18 cellular contexts compared by ENCODE assay signal in the genomic region with DNA sequence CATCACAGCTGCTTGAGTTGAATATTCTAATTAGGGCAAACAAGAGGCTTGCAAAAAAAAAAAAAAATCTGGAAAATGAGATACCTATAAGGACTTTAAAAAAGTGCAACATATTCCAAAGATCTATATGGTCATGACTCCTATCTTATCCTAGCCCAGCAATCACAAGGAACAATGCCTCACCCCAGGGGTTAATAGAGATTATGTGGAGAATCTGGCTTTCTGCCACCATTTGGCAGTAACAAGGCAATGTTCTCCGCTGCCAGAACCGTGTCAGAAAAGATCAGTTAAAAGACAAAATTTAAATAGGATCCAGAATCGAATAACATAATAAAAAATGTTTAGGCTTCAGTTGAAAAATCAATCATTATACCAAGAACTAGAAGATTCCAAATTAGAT.
DNase-seq lines count a peak whose midpoint lies in the region; ATAC-seq and TF ChIP-seq lines count a peak whose summit lies in the region.
"Had no signal": no experiment of that assay in that cellular context is flagged by ENCODE, and none has a peak within 500 bp of the region (broad histone marks: within the 10 kb centered on the region; RNA-seq: fewer than 3 reads in every experiment).

No MANE protein-coding gene starts in this region.

- H4K20me1 ChIP-seq in GM23338 (replicated peaks; ENCODE audit: insufficient read depth) (no peaks in the 10 kb centered on the region), smooth muscle cell (ENCODE audit: low read depth) (no peaks in the 10 kb centered on the region)
- H4K20me1 ChIP-seq: BLaER1 had no signal

- DNase-seq in GM23338 (ENCODE audit: low spot score) (peak; percentile 8), RPMI7951 (ENCODE audit: low read depth) (peak; percentile 2), endodermal cell (peak; percentile 48), smooth muscle cell (lab: John Stamatoyannopoulos, UW; ENCODE audit: unreplicated experiment) (no peak), SW 1271 (lab: John Stamatoyannopoulos, UW) (no peak), left ventricle myocardium superior (no peak)
- DNase-seq: CD4-positive, CD25-positive, alpha-beta regulatory T cell; CD8-positive, alpha-beta T cell; DMS 273 treated with DMSO at 0.1 percent for 48 hours; DMS79; EL; GF-D8; H9 had no signal

- no peaks in the 10 kb centered on the region for H3K27me3 ChIP-seq in GM23338 (ENCODE audit: insufficient read depth)
- no peaks in the 10 kb centered on the region for H3K27me3 ChIP-seq in endodermal cell (ENCODE audit: control insufficient read depth, insufficient read depth, low read length, poor library complexity, severe bottlenecking)
- H3K27me3 ChIP-seq in smooth muscle cell (ENCODE audit: low read depth): no peaks in the 10 kb centered on the region
- H3K27me3 ChIP-seq: BLaER1 had no signal

- H3K4me3 Mint-ChIP-seq in GM23338: no peak overlapping the region
- H3K4me3 Mint-ChIP-seq in endodermal cell: no peak overlapping the region
- H3K4me3 Mint-ChIP-seq: B cell; CD4-positive, CD25-positive, alpha-beta regulatory T cell; CD8-positive, alpha-beta T cell; H9 had no signal

- H3K36me3 Mint-ChIP-seq in GM23338 (ENCODE audit: low read depth) (no peaks in the 10 kb centered on the region), endodermal cell (ENCODE audit: low read depth) (peaks cover 2% of the 10 kb centered on the region)
- H3K36me3 Mint-ChIP-seq: CD4-positive, CD25-positive, alpha-beta regulatory T cell; CD8-positive, alpha-beta T cell had no signal

- no peaks in the 10 kb centered on the region for H3K79me2 ChIP-seq in GM23338 (replicated peaks; ENCODE audit: insufficient read depth)
- no peaks in the 10 kb centered on the region for H3K79me2 ChIP-seq in smooth muscle cell (ENCODE audit: low read depth)

- H2AFZ ChIP-seq in GM23338: no peak overlapping the region
- H2AFZ ChIP-seq in smooth muscle cell (ENCODE audit: low read depth): no peak overlapping the region

- H3K27me3 Mint-ChIP-seq in GM23338 (ENCODE audit: insufficient read depth, low read depth, poor library complexity) (no peaks in the 10 kb centered on the region), endodermal cell (ENCODE audit: insufficient read depth) (no peaks in the 10 kb centered on the region)
- H3K27me3 Mint-ChIP-seq: B cell; CD4-positive, CD25-positive, alpha-beta regulatory T cell had no signal

- H3F3A ChIP-seq in GM23338 (replicated peaks; ENCODE audit: low read depth) (no peaks in the 10 kb centered on the region), smooth muscle cell (ENCODE audit: low read depth) (no peaks in the 10 kb centered on the region)

- H3K4me1 Mint-ChIP-seq in GM23338 (peaks cover 4% of the 10 kb centered on the region; the same call in 2 of the 3 replicates), endodermal cell (peaks cover 22% of the 10 kb centered on the region)
- H3K4me1 Mint-ChIP-seq: B cell; CD4-positive, CD25-positive, alpha-beta regulatory T cell had no signal

- H3K27ac ChIP-seq in GM23338 (ENCODE audit: low read depth): no peak overlapping the region
- no peak overlapping the region for H3K27ac ChIP-seq in endodermal cell (ENCODE audit: low read depth, low read length)
- no peak overlapping the region for H3K27ac ChIP-seq in smooth muscle cell (ENCODE audit: low read depth)
- H3K27ac ChIP-seq: BLaER1, C4-2B had no signal

- no peak overlapping the region for H3K27ac Mint-ChIP-seq in GM23338
- H3K27ac Mint-ChIP-seq in endodermal cell: no peak overlapping the region
- H3K27ac Mint-ChIP-seq: B cell; CD8-positive, alpha-beta T cell had no signal

- TF ChIP-seq CTCF in GM23338 (conservative IDR thresholded peaks at IDR 0.05; ENCODE audit: low read depth in 2 of 2) (no peak), endodermal cell (conservative IDR thresholded peaks at IDR 0.05) (no peak), smooth muscle cell (IDR thresholded peaks at IDR 0.05; ENCODE audit: borderline replicate concordance, insufficient read depth, poor library complexity, severe bottlenecking) (no peak)

- no peak for ATAC-seq in GM23338
- no peak for ATAC-seq in HG03565 (IDR thresholded peaks at IDR 0.05; ENCODE audit: unreplicated experiment)
- ATAC-seq in left ventricle myocardium superior: no peak
- ATAC-seq: CD8-positive, alpha-beta T cell; HCT116 had no signal

- no peak overlapping the region for H3K4me2 ChIP-seq in GM23338
- H3K4me2 ChIP-seq in smooth muscle cell: no peak overlapping the region
- H3K4me2 ChIP-seq: BLaER1 had no signal

- H3K9me3 ChIP-seq in endodermal cell (ENCODE audit: control insufficient read depth, low read length) (peaks cover 10% of the 10 kb centered on the region), smooth muscle cell (replicated peaks; ENCODE audit: low read depth) (no peaks in the 10 kb centered on the region)
- H3K9me3 ChIP-seq: BLaER1 had no signal

- H3K4me3 ChIP-seq in GM23338 (no peak overlapping the region), endodermal cell (ENCODE audit: low read length) (no peak overlapping the region), smooth muscle cell (no peak overlapping the region)
- H3K4me3 ChIP-seq: BLaER1 had no signal

- H3K4me1 ChIP-seq in GM23338 (ENCODE audit: insufficient read depth) (no peaks in the 10 kb centered on the region), endodermal cell (ENCODE audit: control insufficient read depth, insufficient read depth, low read length) (no peaks in the 10 kb centered on the region), smooth muscle cell (ENCODE audit: low read depth) (no peaks in the 10 kb centered on the region)
- H3K4me1 ChIP-seq: BLaER1 had no signal

- H3K9me2 ChIP-seq in GM23338 (ENCODE audit: insufficient read depth): no peaks in the 10 kb centered on the region

- H3K36me3 ChIP-seq in GM23338 (ENCODE audit: insufficient read depth) (no peaks in the 10 kb centered on the region), endodermal cell (ENCODE audit: control insufficient read depth, insufficient read depth, low read length) (no peaks in the 10 kb centered on the region), smooth muscle cell (ENCODE audit: low read depth) (no peaks in the 10 kb centered on the region)
- H3K36me3 ChIP-seq: BLaER1 had no signal

- H3K9ac ChIP-seq in endodermal cell (ENCODE audit: extremely low read depth, low read length, poor library complexity, severe bottlenecking): no peak overlapping the region
- H3K9ac ChIP-seq in smooth muscle cell (ENCODE audit: low read depth): no peak overlapping the region
- H3K9ac ChIP-seq: BLaER1 had no signal

- 85 to 90% methylated on average over 2 of the region's 3 CpGs for WGBS in endodermal cell (ENCODE audit: insufficient coverage in 1 of 2, insufficient read length in 1 of 2), 2 experiments
- 90% methylated on average over 3 of the region's 3 CpGs for WGBS in smooth muscle cell (ENCODE audit: low lambda C conversion rate)

- intact Hi-C loops in left ventricle myocardium superior (cut with micrococcal nuclease): no loop called here

- H3K9me3 Mint-ChIP-seq in GM23338 (no peaks in the 10 kb centered on the region), endodermal cell (peaks cover 7% of the 10 kb centered on the region)
- H3K9me3 Mint-ChIP-seq: H9 had no signal

TF ChIP-seq in GM23338, 12 proteins besides CTCF, POLR2A, EP300 and RAD21 (continues in another document):
- TF ChIP-seq, protein P1, sequence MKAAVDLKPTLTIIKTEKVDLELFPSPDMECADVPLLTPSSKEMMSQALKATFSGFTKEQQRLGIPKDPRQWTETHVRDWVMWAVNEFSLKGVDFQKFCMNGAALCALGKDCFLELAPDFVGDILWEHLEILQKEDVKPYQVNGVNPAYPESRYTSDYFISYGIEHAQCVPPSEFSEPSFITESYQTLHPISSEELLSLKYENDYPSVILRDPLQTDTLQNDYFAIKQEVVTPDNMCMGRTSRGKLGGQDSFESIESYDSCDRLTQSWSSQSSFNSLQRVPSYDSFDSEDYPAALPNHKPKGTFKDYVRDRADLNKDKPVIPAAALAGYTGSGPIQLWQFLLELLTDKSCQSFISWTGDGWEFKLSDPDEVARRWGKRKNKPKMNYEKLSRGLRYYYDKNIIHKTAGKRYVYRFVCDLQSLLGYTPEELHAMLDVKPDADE (IDR thresholded peaks at IDR 0.05): no peak
- TF ChIP-seq, protein P2, sequence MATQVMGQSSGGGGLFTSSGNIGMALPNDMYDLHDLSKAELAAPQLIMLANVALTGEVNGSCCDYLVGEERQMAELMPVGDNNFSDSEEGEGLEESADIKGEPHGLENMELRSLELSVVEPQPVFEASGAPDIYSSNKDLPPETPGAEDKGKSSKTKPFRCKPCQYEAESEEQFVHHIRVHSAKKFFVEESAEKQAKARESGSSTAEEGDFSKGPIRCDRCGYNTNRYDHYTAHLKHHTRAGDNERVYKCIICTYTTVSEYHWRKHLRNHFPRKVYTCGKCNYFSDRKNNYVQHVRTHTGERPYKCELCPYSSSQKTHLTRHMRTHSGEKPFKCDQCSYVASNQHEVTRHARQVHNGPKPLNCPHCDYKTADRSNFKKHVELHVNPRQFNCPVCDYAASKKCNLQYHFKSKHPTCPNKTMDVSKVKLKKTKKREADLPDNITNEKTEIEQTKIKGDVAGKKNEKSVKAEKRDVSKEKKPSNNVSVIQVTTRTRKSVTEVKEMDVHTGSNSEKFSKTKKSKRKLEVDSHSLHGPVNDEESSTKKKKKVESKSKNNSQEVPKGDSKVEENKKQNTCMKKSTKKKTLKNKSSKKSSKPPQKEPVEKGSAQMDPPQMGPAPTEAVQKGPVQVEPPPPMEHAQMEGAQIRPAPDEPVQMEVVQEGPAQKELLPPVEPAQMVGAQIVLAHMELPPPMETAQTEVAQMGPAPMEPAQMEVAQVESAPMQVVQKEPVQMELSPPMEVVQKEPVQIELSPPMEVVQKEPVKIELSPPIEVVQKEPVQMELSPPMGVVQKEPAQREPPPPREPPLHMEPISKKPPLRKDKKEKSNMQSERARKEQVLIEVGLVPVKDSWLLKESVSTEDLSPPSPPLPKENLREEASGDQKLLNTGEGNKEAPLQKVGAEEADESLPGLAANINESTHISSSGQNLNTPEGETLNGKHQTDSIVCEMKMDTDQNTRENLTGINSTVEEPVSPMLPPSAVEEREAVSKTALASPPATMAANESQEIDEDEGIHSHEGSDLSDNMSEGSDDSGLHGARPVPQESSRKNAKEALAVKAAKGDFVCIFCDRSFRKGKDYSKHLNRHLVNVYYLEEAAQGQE (IDR thresholded peaks at IDR 0.05; ENCODE audit: unreplicated experiment): no peak
- TF ChIP-seq STAT1 (IDR thresholded peaks at IDR 0.05; ENCODE audit: unreplicated experiment) (no peak), NANOG (IDR thresholded peaks at IDR 0.05; ENCODE audit: borderline replicate concordance) (no peak), POLR2AphosphoS5 (IDR thresholded peaks at IDR 0.05; ENCODE audit: low read depth) (no peak), EZH2phosphoT487 (IDR thresholded peaks at IDR 0.05; ENCODE audit: unreplicated experiment) (no peak), ZNF114 (CRISPR knock-in tag; IDR thresholded peaks at IDR 0.05) (no peak), EZH2 (IDR thresholded peaks at IDR 0.05; ENCODE audit: low read depth, unreplicated experiment) (no peak)

Comparison
In these comparisons a context has a peak if more than half of its experiments do, and no peak if none do; other contexts are left out.
1. DNase-seq: peak in GM23338 (single experiment), RPMI7951 (single experiment) and endodermal cell (single experiment); none in smooth muscle cell (single experiment), SW 1271 (0 of 2) and left ventricle myocardium superior (single experiment).